ENCODE assay signal across 9 cellular contexts in the genomic region with DNA sequence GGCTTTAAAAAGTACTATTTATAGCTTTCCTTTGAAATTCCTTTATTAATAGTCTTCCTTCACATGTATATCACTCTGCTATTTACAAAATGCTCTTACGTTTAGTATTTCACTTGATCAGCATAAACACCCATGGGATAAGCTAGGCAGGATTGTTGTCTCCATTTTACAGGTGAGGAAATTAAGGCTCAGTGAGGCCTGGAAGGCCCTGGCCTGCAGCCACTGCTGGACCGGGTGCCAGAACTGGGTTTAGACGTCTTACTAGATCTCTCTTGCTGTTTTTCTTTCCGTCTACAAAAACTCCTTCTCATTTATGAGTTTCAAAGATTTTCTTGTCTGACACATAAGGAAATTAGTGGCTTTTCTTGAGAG.
DNase-seq lines count a peak whose midpoint lies in the region; ATAC-seq and TF ChIP-seq lines count a peak whose summit lies in the region.
"Had no signal": no experiment of that assay in that cellular context is flagged by ENCODE, and none has a peak within 500 bp of the region (broad histone marks: within the 10 kb centered on the region; RNA-seq: fewer than 3 reads in every experiment).

No MANE protein-coding gene starts in this region.

- H3K36me3 Mint-ChIP-seq in activated naive CD8-positive, alpha-beta T cell treated with anti-CD3 and anti-CD28 coated beads for 36 hours: peaks cover 5% of the 10 kb centered on the region
- H3K36me3 Mint-ChIP-seq in neural crest cell (ENCODE audit: low read depth): no peaks in the 10 kb centered on the region

- H3K4me1 Mint-ChIP-seq in activated naive CD8-positive, alpha-beta T cell treated with anti-CD3 and anti-CD28 coated beads for 36 hours: peaks cover 43% of the 10 kb centered on the region
- H3K4me1 Mint-ChIP-seq in neural crest cell: peaks cover 32% of the 10 kb centered on the region

- DNase-seq in activated naive CD8-positive, alpha-beta T cell treated with anti-CD3 and anti-CD28 coated beads for 36 hours: no peak
- DNase-seq in neural crest cell (ENCODE audit: low read depth, low spot score): no peak
- no peak for DNase-seq in NCI-H2029 treated with DMSO at 0.1 percent for 48 hours (lab: John Stamatoyannopoulos, UW)
- DNase-seq in NCI-H187 treated with DMSO at 0.1 percent for 48 hours (lab: John Stamatoyannopoulos, UW): no peak
- DNase-seq in globus pallidus (ENCODE audit: low spot score): no peak
- no peak for DNase-seq in NCI-H82 (lab: John Stamatoyannopoulos, UW)
- DNase-seq: GF-D8 had no signal

- H3K27ac Mint-ChIP-seq in activated naive CD8-positive, alpha-beta T cell treated with anti-CD3 and anti-CD28 coated beads for 36 hours: peak overlapping the region; percentile 90
- no peak overlapping the region for H3K27ac Mint-ChIP-seq in neural crest cell (ENCODE audit: unreplicated experiment)

- no peaks in the 10 kb centered on the region for H3K27me3 Mint-ChIP-seq in activated naive CD8-positive, alpha-beta T cell treated with anti-CD3 and anti-CD28 coated beads for 36 hours
- no peaks in the 10 kb centered on the region for H3K27me3 Mint-ChIP-seq in neural crest cell (ENCODE audit: low read depth)

- peak; percentile 17 for ATAC-seq in GM18520 (IDR thresholded peaks at IDR 0.05; ENCODE audit: unreplicated experiment)
- peak; percentile 26 for ATAC-seq in HG02623 (IDR thresholded peaks at IDR 0.05; ENCODE audit: unreplicated experiment)

- peaks cover 2% of the 10 kb centered on the region for H3K9me3 Mint-ChIP-seq in activated naive CD8-positive, alpha-beta T cell treated with anti-CD3 and anti-CD28 coated beads for 36 hours
- H3K9me3 Mint-ChIP-seq in neural crest cell: no peaks in the 10 kb centered on the region

- peak overlapping the region; percentile 39 for H3K4me3 Mint-ChIP-seq in activated naive CD8-positive, alpha-beta T cell treated with anti-CD3 and anti-CD28 coated beads for 36 hours
- no peak overlapping the region for H3K4me3 Mint-ChIP-seq in neural crest cell

- TF ChIP-seq CTCF in neural crest cell (conservative IDR thresholded peaks at IDR 0.05): peak; percentile 15
